In genomic region chr1:230509281-230509977, GRCh38 we compare ENCODE assay signal across 9 cellular contexts.
DNase-seq lines count a peak whose midpoint lies in the region; ATAC-seq and TF ChIP-seq lines count a peak whose summit lies in the region.
"Had no signal": no experiment of that assay in that cellular context is flagged by ENCODE, and none has a peak within 500 bp of the region (broad histone marks: within the 10 kb centered on the region; RNA-seq: fewer than 3 reads in every experiment).

No MANE protein-coding gene starts in this region.

- H3K9me3 ChIP-seq in ascending aorta: no peaks in the 10 kb centered on the region

- no peak for TF ChIP-seq CTCF in ascending aorta (IDR thresholded peaks at IDR 0.05)

- intact Hi-C loops in ascending aorta (cut with DNase I): no loop called here

- no peaks in the 10 kb centered on the region for H3K27me3 ChIP-seq in ascending aorta

- DNase-seq in AG08395 (ENCODE audit: low spot score) (peak; percentile 90), RKO (ENCODE audit: low spot score) (peak; percentile 20), kidney glomerular epithelial cell (lab: John Stamatoyannopoulos, UW) (peak; percentile 75), activated gamma-delta T cell treated with Interleukin-2 at 50 U/mL for 16 hours (no peak), DMS79 treated with DMSO at 0.1 percent for 48 hours (lab: John Stamatoyannopoulos, UW) (no peak), ascending aorta (ENCODE audit: low spot score in 2 of 2) (no peak), occipital lobe (lab: John Stamatoyannopoulos, UW) (no peak)
- DNase-seq: activated T-cell treated with anti-CD3 and anti-CD28 coated beads for 4 hours had no signal

- H3K4me3 ChIP-seq in ascending aorta: no peak overlapping the region

- no peaks in the 10 kb centered on the region for H3K36me3 ChIP-seq in ascending aorta

- ATAC-seq in GM21619 (IDR thresholded peaks at IDR 0.05; ENCODE audit: unreplicated experiment): peak; percentile 73

- H3K4me1 ChIP-seq in ascending aorta: no peaks in the 10 kb centered on the region

- no peak overlapping the region for H3K27ac ChIP-seq in ascending aorta

Comparison
In these comparisons a context has a peak if more than half of its experiments do, and no peak if none do; other contexts are left out.
1. DNase-seq: peak in AG08395 (single experiment), RKO (single experiment) and kidney glomerular epithelial cell (single experiment); none in activated gamma-delta T cell treated with Interleukin-2 at 50 U/mL for 16 hours (single experiment), DMS79 treated with DMSO at 0.1 percent for 48 hours (single experiment), ascending aorta (0 of 2) and occipital lobe (single experiment).